ENCODE assay signal across 2 cellular contexts in the genomic region with DNA sequence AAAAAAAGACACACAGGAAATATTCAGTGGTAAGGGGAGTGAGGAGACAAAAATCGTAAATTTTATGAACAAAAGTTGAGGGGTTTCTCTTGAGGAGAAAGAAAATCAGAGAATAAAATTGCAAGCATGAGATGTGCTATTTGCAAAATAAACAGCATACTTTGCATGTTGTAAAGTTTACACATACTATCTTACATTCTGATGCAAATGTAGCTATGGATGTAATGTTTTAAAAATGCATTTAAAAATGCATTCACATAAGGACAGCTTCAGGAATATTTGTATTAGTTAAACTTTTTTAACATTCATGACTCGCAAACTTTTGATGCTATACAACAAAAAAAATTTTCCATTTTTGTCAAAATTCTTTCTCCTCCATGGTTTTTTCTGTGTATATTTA.
TF ChIP-seq lines count a peak whose summit lies in the region.

No MANE protein-coding gene starts in this region.

TF ChIP-seq in IMR-90, 13 proteins besides CTCF, POLR2A, EP300 and RAD21 (continued from another document):
- no peak for TF ChIP-seq MAFK (IDR thresholded peaks at IDR 0.05; ENCODE audit: low read depth, low read length)
- no peak for TF ChIP-seq RFX5 (IDR thresholded peaks at IDR 0.05; ENCODE audit: low read depth, low read length)
- TF ChIP-seq CHD1 (IDR thresholded peaks at IDR 0.05; ENCODE audit: low read depth, low read length) = no peak
- TF ChIP-seq, protein P1, sequence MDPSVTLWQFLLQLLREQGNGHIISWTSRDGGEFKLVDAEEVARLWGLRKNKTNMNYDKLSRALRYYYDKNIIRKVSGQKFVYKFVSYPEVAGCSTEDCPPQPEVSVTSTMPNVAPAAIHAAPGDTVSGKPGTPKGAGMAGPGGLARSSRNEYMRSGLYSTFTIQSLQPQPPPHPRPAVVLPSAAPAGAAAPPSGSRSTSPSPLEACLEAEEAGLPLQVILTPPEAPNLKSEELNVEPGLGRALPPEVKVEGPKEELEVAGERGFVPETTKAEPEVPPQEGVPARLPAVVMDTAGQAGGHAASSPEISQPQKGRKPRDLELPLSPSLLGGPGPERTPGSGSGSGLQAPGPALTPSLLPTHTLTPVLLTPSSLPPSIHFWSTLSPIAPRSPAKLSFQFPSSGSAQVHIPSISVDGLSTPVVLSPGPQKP (IDR thresholded peaks at IDR 0.05; ENCODE audit: borderline replicate concordance, low read depth, low read length) = no peak
- no peak for TF ChIP-seq CEBPB (IDR thresholded peaks at IDR 0.05; ENCODE audit: low read depth, low read length)
- TF ChIP-seq FOS (IDR thresholded peaks at IDR 0.05; ENCODE audit: low read depth, low read length) = no peak
- TF ChIP-seq RCOR1 (IDR thresholded peaks at IDR 0.05; ENCODE audit: insufficient replicate concordance, low read length) = no peak

TF ChIP-seq in GM12878, 131 proteins besides CTCF, POLR2A, EP300 and RAD21 (continued from another document):
- TF ChIP-seq, protein P2, sequence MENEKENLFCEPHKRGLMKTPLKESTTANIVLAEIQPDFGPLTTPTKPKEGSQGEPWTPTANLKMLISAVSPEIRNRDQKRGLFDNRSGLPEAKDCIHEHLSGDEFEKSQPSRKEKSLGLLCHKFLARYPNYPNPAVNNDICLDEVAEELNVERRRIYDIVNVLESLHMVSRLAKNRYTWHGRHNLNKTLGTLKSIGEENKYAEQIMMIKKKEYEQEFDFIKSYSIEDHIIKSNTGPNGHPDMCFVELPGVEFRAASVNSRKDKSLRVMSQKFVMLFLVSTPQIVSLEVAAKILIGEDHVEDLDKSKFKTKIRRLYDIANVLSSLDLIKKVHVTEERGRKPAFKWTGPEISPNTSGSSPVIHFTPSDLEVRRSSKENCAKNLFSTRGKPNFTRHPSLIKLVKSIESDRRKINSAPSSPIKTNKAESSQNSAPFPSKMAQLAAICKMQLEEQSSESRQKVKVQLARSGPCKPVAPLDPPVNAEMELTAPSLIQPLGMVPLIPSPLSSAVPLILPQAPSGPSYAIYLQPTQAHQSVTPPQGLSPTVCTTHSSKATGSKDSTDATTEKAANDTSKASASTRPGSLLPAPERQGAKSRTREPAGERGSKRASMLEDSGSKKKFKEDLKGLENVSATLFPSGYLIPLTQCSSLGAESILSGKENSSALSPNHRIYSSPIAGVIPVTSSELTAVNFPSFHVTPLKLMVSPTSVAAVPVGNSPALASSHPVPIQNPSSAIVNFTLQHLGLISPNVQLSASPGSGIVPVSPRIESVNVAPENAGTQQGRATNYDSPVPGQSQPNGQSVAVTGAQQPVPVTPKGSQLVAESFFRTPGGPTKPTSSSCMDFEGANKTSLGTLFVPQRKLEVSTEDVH (IDR thresholded peaks at IDR 0.05; ENCODE audit: low read depth, partially characterized antibody) = no peak
- TF ChIP-seq YY1 (IDR thresholded peaks at IDR 0.05; ENCODE audit: low read depth, low read length) = no peak
- TF ChIP-seq SIN3A (IDR thresholded peaks at IDR 0.05; ENCODE audit: low read depth, low read length) = no peak
